Comparison of ENCODE assay signal across 12 cellular contexts in the genomic region with DNA sequence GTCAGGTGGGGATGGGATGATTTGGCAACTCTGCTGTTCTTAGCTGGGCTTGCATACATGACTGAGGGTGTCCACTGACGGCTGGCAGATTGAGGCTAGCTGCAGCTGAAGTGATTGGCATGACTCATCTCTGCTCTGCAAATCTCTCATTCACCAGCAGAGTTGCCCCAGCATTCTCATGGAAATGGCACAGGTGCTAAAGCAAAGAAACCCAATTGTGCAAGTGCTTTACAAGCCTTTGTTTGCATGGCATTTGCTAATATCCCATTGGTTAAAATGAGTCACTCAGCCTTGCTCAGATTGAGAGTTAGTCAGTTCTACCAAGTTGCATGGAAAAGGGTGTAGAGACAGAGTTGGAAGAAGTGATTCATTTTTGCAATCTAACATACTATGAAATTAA.
A peak's percentile ranks its signal among the peaks of the same experiment; 100 is the strongest.
DNase-seq lines count a peak whose midpoint lies in the region; FAIRE-seq and TF ChIP-seq lines count a peak whose summit lies in the region.
"Had no signal": no experiment of that assay in that cellular context is flagged by ENCODE, and none has a peak within 500 bp of the region (broad histone marks: within the 10 kb centered on the region; RNA-seq: fewer than 3 reads in every experiment).

No MANE protein-coding gene starts in this region.

- TF ChIP-seq CTCF in KMS-11 (conservative IDR thresholded peaks at IDR 0.05; ENCODE audit: low read depth, low read length) (no peak), choroid plexus epithelial cell (conservative IDR thresholded peaks at IDR 0.05; ENCODE audit: low read depth, low read length) (no peak), keratinocyte (optimal IDR thresholded peaks at IDR 0.05 in 1 of 3, IDR thresholded peaks at IDR 0.05 in 1 of 3, conservative IDR thresholded peaks at IDR 0.05 in 1 of 3; ENCODE audit: extremely low read depth in 1 of 3, insufficient read depth in 2 of 3, low read length in 3 of 3) (peak; percentile 7 to 42 (median 42)), stomach (IDR thresholded peaks at IDR 0.05) (no peak)

- WGBS in stomach, 5 donors, result 38 to 69% (median 50%) methylated on average over 1 of the region's 1 CpG

- H3K4me2 ChIP-seq in KMS-11 (no peak overlapping the region), keratinocyte (ENCODE audit: control insufficient read depth, extremely low read depth, insufficient read depth, low read depth, low read length) (no peak overlapping the region)

- intact Hi-C loops in stomach (cut with DNase I; ENCODE audit: low total_unique reads), result no loop called here

- H3K4me1 ChIP-seq in KMS-11 (ENCODE audit: low read depth, poor library complexity, severe bottlenecking) (peaks cover 5% of the 10 kb centered on the region), keratinocyte (ENCODE audit: control insufficient read depth, extremely low read depth, insufficient read depth, low read length) (no peaks in the 10 kb centered on the region), stomach (no peaks in the 10 kb centered on the region)

- DNase-seq in DMS53 (lab: John Stamatoyannopoulos, UW), result peak; percentile 99
- DNase-seq in choroid plexus epithelial cell (ENCODE audit: low read depth), result peak; percentile 12
- DNase-seq in keratinocyte (ENCODE audit: low read depth, low spot score), result peak; percentile 82
- no peak for DNase-seq in anterior cingulate cortex (lab: John Stamatoyannopoulos, UW)
- DNase-seq in NCI-H2227 (lab: John Stamatoyannopoulos, UW; ENCODE audit: unreplicated experiment), result no peak
- no peak for DNase-seq in stomach
- DNase-seq in MV-4-11 (lab: John Stamatoyannopoulos, UW), result no peak
- DNase-seq: effector memory CD4-positive, alpha-beta T cell; left cardiac atrium; MM.1S had no signal

- no peak for TF ChIP-seq POLR2A in stomach (IDR thresholded peaks at IDR 0.05)

- H3K9me1 ChIP-seq in keratinocyte (ENCODE audit: control insufficient read depth, extremely low read depth, insufficient read depth, low read length), result no peaks in the 10 kb centered on the region

- peak; percentile 66 for FAIRE-seq in keratinocyte (lab: Jason Lieb, UNC)

- dilution Hi-C loops in keratinocyte (cut with MboI; ENCODE audit: extremely low pct_ligation_motif_present, low sequenced_read_pairs), result no loop called here

- no peaks in the 10 kb centered on the region for H3K27me3 ChIP-seq in KMS-11 (ENCODE audit: insufficient read depth, low read depth)
- H3K27me3 ChIP-seq in keratinocyte (ENCODE audit: control insufficient read depth, extremely low read depth, insufficient read depth, low read length), result no peaks in the 10 kb centered on the region
- no peaks in the 10 kb centered on the region for H3K27me3 ChIP-seq in stomach
- H3K27me3 ChIP-seq: neutrophil had no signal

- H3K4me3 ChIP-seq in KMS-11 (IDR thresholded peaks at IDR 0.05; ENCODE audit: insufficient read depth, low read depth, low read length) (no peak overlapping the region), choroid plexus epithelial cell (ENCODE audit: low read depth, low read length) (no peak overlapping the region), keratinocyte (ENCODE audit: control insufficient read depth in 2 of 3, extremely low read depth in 1 of 3, insufficient read depth in 2 of 3, low read depth in 1 of 3, low read length in 3 of 3) (no peak overlapping the region), stomach (no peak overlapping the region)

- no peak for TF ChIP-seq EP300 in stomach (IDR thresholded peaks at IDR 0.05)

- H4K20me1 ChIP-seq in KMS-11 (ENCODE audit: insufficient read depth) (no peaks in the 10 kb centered on the region), keratinocyte (ENCODE audit: control insufficient read depth, extremely low read depth, insufficient read depth, low read length) (no peaks in the 10 kb centered on the region)

- H3K36me3 ChIP-seq in KMS-11 (ENCODE audit: insufficient read depth), result no peaks in the 10 kb centered on the region
- H3K36me3 ChIP-seq in keratinocyte (ENCODE audit: control insufficient read depth in 2 of 2, extremely low read depth in 1 of 2, insufficient read depth in 2 of 2, low read length in 2 of 2), result no peaks in the 10 kb centered on the region
- no peaks in the 10 kb centered on the region for H3K36me3 ChIP-seq in stomach
- H3K36me3 ChIP-seq: neutrophil had no signal

- H3K9ac ChIP-seq in KMS-11 (peak overlapping the region; percentile 80; the same call in 1 of the 2 replicates), keratinocyte (ENCODE audit: control insufficient read depth, extremely low read depth, insufficient read depth, low read length) (no peak overlapping the region)

- H3K79me2 ChIP-seq in KMS-11 (ENCODE audit: insufficient read depth, low read depth) (no peaks in the 10 kb centered on the region), keratinocyte (ENCODE audit: control insufficient read depth, insufficient read depth, low read length) (no peaks in the 10 kb centered on the region)

- no peak overlapping the region for H2AFZ ChIP-seq in KMS-11 (ENCODE audit: low read depth)
- H2AFZ ChIP-seq in keratinocyte (ENCODE audit: control insufficient read depth, low read length), result no peak overlapping the region

- H3K27ac ChIP-seq in KMS-11, result peak overlapping the region; percentile 89
- no peak overlapping the region for H3K27ac ChIP-seq in keratinocyte (ENCODE audit: control insufficient read depth, insufficient read depth, low read length)
- no peak overlapping the region for H3K27ac ChIP-seq in stomach
- H3K27ac ChIP-seq: neutrophil had no signal

- H3K9me3 ChIP-seq in keratinocyte (ENCODE audit: control insufficient read depth, low read depth, low read length) (no peaks in the 10 kb centered on the region), stomach (peaks cover 0 to 11% (median 2%) of the 10 kb centered on the region in 4 donors)
- H3K9me3 ChIP-seq: neutrophil had no signal

Comparison
In these comparisons a context has a peak if more than half of its experiments do, and no peak if none do; other contexts are left out.
1. DNase-seq: peak in DMS53 (single experiment), choroid plexus epithelial cell (single experiment) and keratinocyte (single experiment); none in anterior cingulate cortex (0 of 58), NCI-H2227 (single experiment), stomach (single experiment) and MV-4-11 (single experiment).
2. CTCF ChIP-seq: peak in keratinocyte (3 of 3); none in KMS-11 (single experiment), choroid plexus epithelial cell (single experiment) and stomach (0 of 7).